ENCODE assay signal across 14 cellular contexts in genomic region chr10:4281207-4281825, GRCh38.
DNase-seq lines count a peak whose midpoint lies in the region; ATAC-seq and TF ChIP-seq lines count a peak whose summit lies in the region.
"Had no signal": no experiment of that assay in that cellular context is flagged by ENCODE, and none has a peak within 500 bp of the region (broad histone marks: within the 10 kb centered on the region; RNA-seq: fewer than 3 reads in every experiment).

No MANE protein-coding gene starts in this region.

- DNase-seq in Calu3, result no peak
- no peak for DNase-seq in RWPE2 (ENCODE audit: low spot score)
- DNase-seq in esophagus squamous epithelium (lab: John Stamatoyannopoulos, UW), result no peak
- no peak for DNase-seq in osteocyte (ENCODE audit: extremely low spot score, unreplicated experiment)
- no peak for DNase-seq in T-helper 1 cell
- no peak for DNase-seq in nephron progenitor cell
- DNase-seq in activated CD8-positive, alpha-beta memory T cell treated with anti-CD3 and anti-CD28 coated beads for 24 hours, result no peak
- DNase-seq in glomerular visceral epithelial cell (ENCODE audit: extremely low spot score), result no peak
- DNase-seq: activated CD8-positive, alpha-beta memory T cell treated with anti-CD3 and anti-CD28 coated beads, Interleukin-2, amount 50 U/mL, for 4 hours; NCI-H187; NCI-H774; stimulated activated CD4-positive, alpha-beta T cell treated with anti-CD3 and anti-CD28 coated beads, Interleukin-15, amount 100 ng/mL, for 24 hours had no signal

- H3K4me1 Mint-ChIP-seq in Calu3 (ENCODE audit: low read depth, unreplicated experiment) (peaks cover 39% of the 10 kb centered on the region), osteocyte (ENCODE audit: unreplicated experiment) (peaks cover 75% of the 10 kb centered on the region), nephron progenitor cell (peaks cover 46% of the 10 kb centered on the region)

- H3K9me3 ChIP-seq in RWPE2 (ENCODE audit: severe bottlenecking), result no peaks in the 10 kb centered on the region
- no peaks in the 10 kb centered on the region for H3K9me3 ChIP-seq in esophagus squamous epithelium

- CTCF ChIA-PET in Calu3 (lab: Charles Lee), result no interaction called here

- no peak for TF ChIP-seq CTCF in Calu3 (IDR thresholded peaks at IDR 0.05; ENCODE audit: unreplicated experiment)
- no peak for TF ChIP-seq CTCF in RWPE2 (IDR thresholded peaks at IDR 0.05; ENCODE audit: poor library complexity, severe bottlenecking)
- no peak for TF ChIP-seq CTCF in esophagus squamous epithelium (IDR thresholded peaks at IDR 0.05)
- TF ChIP-seq CTCF in osteocyte (IDR thresholded peaks at IDR 0.05), result no peak
- no peak for TF ChIP-seq CTCF in nephron progenitor cell (IDR thresholded peaks at IDR 0.05)

- H3K27ac ChIP-seq in RWPE2 (ENCODE audit: poor library complexity, severe bottlenecking), result peak overlapping the region; percentile 50
- H3K27ac ChIP-seq in esophagus squamous epithelium, result peak overlapping the region; percentile 12 to 84 (median 75)
- H3K27ac ChIP-seq: SK-N-MC had no signal

- no peaks in the 10 kb centered on the region for H3K36me3 ChIP-seq in RWPE2 (ENCODE audit: low read depth)
- no peaks in the 10 kb centered on the region for H3K36me3 ChIP-seq in esophagus squamous epithelium

- H3K36me3 Mint-ChIP-seq in Calu3 (ENCODE audit: insufficient read depth, unreplicated experiment) (peaks cover 5% of the 10 kb centered on the region), osteocyte (ENCODE audit: unreplicated experiment) (no peaks in the 10 kb centered on the region), nephron progenitor cell (ENCODE audit: low read depth) (no peaks in the 10 kb centered on the region)

- no TSS peak for BruUV-seq in Calu3 (replicated peaks; lab: Mats Ljungman, UMichigan)

- ATAC-seq in RWPE2 (ENCODE audit: low read depth), result no peak
- ATAC-seq: K562 had no signal

- peaks cover 13% of the 10 kb centered on the region for H3K4me1 ChIP-seq in RWPE2 (ENCODE audit: insufficient read depth, poor library complexity, severe bottlenecking)
- H3K4me1 ChIP-seq in esophagus squamous epithelium, result peaks cover 0 to 55% (median 33%) of the 10 kb centered on the region in 3 donors

- H3K9me3 Mint-ChIP-seq in Calu3 (ENCODE audit: low read depth, unreplicated experiment) (no peaks in the 10 kb centered on the region), osteocyte (ENCODE audit: unreplicated experiment) (no peaks in the 10 kb centered on the region), nephron progenitor cell (peaks cover 4% of the 10 kb centered on the region)

- H3K4me3 ChIP-seq in RWPE2 (ENCODE audit: severe bottlenecking) (no peak overlapping the region), esophagus squamous epithelium (no peak overlapping the region)
- H3K4me3 ChIP-seq: K562, SK-N-MC had no signal

- intact Hi-C loops in Calu3 (cut with micrococcal nuclease; ENCODE audit: unreplicated experiment), result loop anchor here (5.0 to 10.0 kb wide), 2 partner anchors 71 to 483 kb away; no protein-coding TSS in a partner anchor
- intact Hi-C loops in esophagus squamous epithelium (cut with DNase I), result no loop called here

- peak overlapping the region; percentile 75 for H3K27ac Mint-ChIP-seq in Calu3 (ENCODE audit: unreplicated experiment)
- H3K27ac Mint-ChIP-seq in osteocyte (ENCODE audit: unreplicated experiment), result peak overlapping the region; percentile 96
- H3K27ac Mint-ChIP-seq in nephron progenitor cell, result no peak overlapping the region

- TF ChIP-seq POLR2A in esophagus squamous epithelium (IDR thresholded peaks at IDR 0.05), result no peak

- H3K27me3 ChIP-seq in RWPE2 (ENCODE audit: insufficient read depth, poor library complexity, severe bottlenecking), result no peaks in the 10 kb centered on the region
- no peaks in the 10 kb centered on the region for H3K27me3 ChIP-seq in esophagus squamous epithelium

- H3K4me3 Mint-ChIP-seq in Calu3 (ENCODE audit: low read depth, unreplicated experiment), result peak overlapping the region; percentile 8
- peak overlapping the region; percentile 2 for H3K4me3 Mint-ChIP-seq in osteocyte (ENCODE audit: unreplicated experiment)
- H3K4me3 Mint-ChIP-seq in nephron progenitor cell, result no peak overlapping the region

- H3K27me3 Mint-ChIP-seq in Calu3 (ENCODE audit: unreplicated experiment) (no peaks in the 10 kb centered on the region), osteocyte (ENCODE audit: unreplicated experiment) (no peaks in the 10 kb centered on the region), nephron progenitor cell (ENCODE audit: low read depth, poor library complexity) (peaks cover 2% of the 10 kb centered on the region)

- 84 to 90% methylated on average over 6 of the region's 6 CpGs for WGBS in esophagus squamous epithelium, 2 donors
